ENCODE assay signal across 28 cellular contexts in genomic region chr12:20123465-20123864, GRCh38.
DNase-seq lines count a peak whose midpoint lies in the region; ATAC-seq, FAIRE-seq and TF ChIP-seq lines count a peak whose summit lies in the region.
"Had no signal": no experiment of that assay in that cellular context is flagged by ENCODE, and none has a peak within 500 bp of the region (broad histone marks: within the 10 kb centered on the region; RNA-seq: fewer than 3 reads in every experiment).

No MANE protein-coding gene starts in this region.

- no peak overlapping the region for H2BK12ac ChIP-seq in neuronal stem cell (ENCODE audit: low read length)

- no peak overlapping the region for H4K8ac ChIP-seq in neuronal stem cell (ENCODE audit: low read depth, low read length)

- TF ChIP-seq RAD21 in HepG2 (CRISPR knock-in tag; IDR thresholded peaks at IDR 0.05) = no peak

- H3K27me3 ChIP-seq in HepG2 (ENCODE audit: control insufficient read depth in 1 of 2, insufficient read depth in 2 of 2, low read length in 2 of 2) = no peaks in the 10 kb centered on the region; a peak in 1 of 5 replicates
- no peaks in the 10 kb centered on the region for H3K27me3 ChIP-seq in lower lobe of right lung (ENCODE audit: low read depth)
- H3K27me3 ChIP-seq in upper lobe of right lung = no peaks in the 10 kb centered on the region
- no peaks in the 10 kb centered on the region for H3K27me3 ChIP-seq in neuronal stem cell (ENCODE audit: control insufficient read depth in 3 of 3, insufficient read depth in 3 of 3, low read depth in 1 of 3, low read length in 3 of 3)
- H3K27me3 ChIP-seq: BE2C, BLaER1 had no signal

- BruUV-seq in HepG2 (replicated peaks; lab: Mats Ljungman, UMichigan) = no TSS peak

- 0% methylated on average over 3 of the region's 4 CpGs for WGBS in HepG2 (ENCODE audit: low lambda C conversion rate)
- whole genome bisulfite sequencing in neuronal stem cell (ENCODE audit: extremely low coverage in 2 of 2, insufficient read length in 2 of 2, insufficient replicate concordance in 1 of 2), 2 donors = no CpG with 5 or more reads among the region's 4 CpGs

- CTCF ChIA-PET in HepG2 (lab: Yijun Ruan, JAX; ENCODE audit: low intra/inter-chr PET ratio, low total read pairs) = no interaction called here

- no peak overlapping the region for H3K14ac ChIP-seq in neuronal stem cell (ENCODE audit: low read length)

- DNase-seq in left lobe of liver (ENCODE audit: low spot score) = no peak
- DNase-seq in HepG2 (ENCODE audit: low spot score) = peak; percentile 1
- DNase-seq in lower lobe of right lung = no peak
- DNase-seq in upper lobe of right lung = no peak
- no peak for DNase-seq in neuronal stem cell (ENCODE audit: low spot score)
- DNase-seq in osteocyte (ENCODE audit: extremely low spot score, unreplicated experiment) = no peak
- DNase-seq in stimulated activated CD8-positive, alpha-beta memory T cell treated with anti-CD3 and anti-CD28 coated beads, Interleukin-4, amount 100 ng/mL, for 48 hours = no peak
- DNase-seq: 8988T; ACHN; BE2C; C1 segment of cervical spinal cord; CD4-positive, alpha-beta memory T cell; CD4-positive, CD25-positive, alpha-beta regulatory T cell; CD8-positive, alpha-beta memory T cell; COR-L47; DMS 273 treated with DMSO at 0.1 percent for 48 hours; DMS153; DMS53; DMS79; DND-41; EL; GDM1 had no signal

- TF ChIP-seq POLR2A in HepG2 (IDR thresholded peaks at IDR 0.05; ENCODE audit: insufficient read depth in 1 of 2, low read depth in 2 of 2, low read length in 2 of 2) = no peak

- no peak overlapping the region for H2AK5ac ChIP-seq in neuronal stem cell (ENCODE audit: low read depth, low read length)

- no peak overlapping the region for H3K27ac Mint-ChIP-seq in osteocyte (ENCODE audit: unreplicated experiment)
- H3K27ac Mint-ChIP-seq: CD4-positive, alpha-beta memory T cell; CD4-positive, CD25-positive, alpha-beta regulatory T cell; CD8-positive, alpha-beta memory T cell had no signal

- H3K4me2 ChIP-seq in HepG2 (ENCODE audit: low read depth, low read length) = no peak overlapping the region
- H3K4me2 ChIP-seq in neuronal stem cell (ENCODE audit: insufficient read depth, low read length, poor library complexity, severe bottlenecking) = no peak overlapping the region
- H3K4me2 ChIP-seq: BLaER1 had no signal

- POLR2A ChIA-PET in HepG2 (lab: Yijun Ruan, JAX) = no interaction called here

- H2AFZ ChIP-seq in HepG2 (ENCODE audit: low read length) (no peak overlapping the region), neuronal stem cell (ENCODE audit: low read length) (no peak overlapping the region)

- no peaks in the 10 kb centered on the region for H3K4me1 ChIP-seq in HepG2 (ENCODE audit: insufficient read depth, low read length)
- no peaks in the 10 kb centered on the region for H3K4me1 ChIP-seq in lower lobe of right lung
- peaks cover 4% of the 10 kb centered on the region for H3K4me1 ChIP-seq in upper lobe of right lung
- H3K4me1 ChIP-seq in neuronal stem cell (ENCODE audit: control insufficient read depth in 2 of 2, insufficient read depth in 1 of 2, low read depth in 1 of 2, low read length in 2 of 2) = peaks cover 0 to 1% of the 10 kb centered on the region in 2 donors
- H3K4me1 ChIP-seq: BE2C, BLaER1 had no signal

- no peaks in the 10 kb centered on the region for H3K27me3 Mint-ChIP-seq in osteocyte (ENCODE audit: unreplicated experiment)
- H3K27me3 Mint-ChIP-seq: CD4-positive, CD25-positive, alpha-beta regulatory T cell; CD8-positive, alpha-beta memory T cell had no signal

- TF ChIP-seq EP300 in HepG2 (IDR thresholded peaks at IDR 0.05; ENCODE audit: low read depth in 2 of 2, low read length in 2 of 2) (no peak), HepG2 (CRISPR knock-in tag; IDR thresholded peaks at IDR 0.05; ENCODE audit: borderline replicate concordance) (no peak)

- H3K9me3 ChIP-seq in HepG2 (ENCODE audit: low read length) (no peaks in the 10 kb centered on the region), lower lobe of right lung (no peaks in the 10 kb centered on the region), upper lobe of right lung (no peaks in the 10 kb centered on the region), neuronal stem cell (replicated peaks in 1 of 2; ENCODE audit: control insufficient read depth in 2 of 2, insufficient read depth in 1 of 2, low read depth in 1 of 2, low read length in 2 of 2) (no peaks in the 10 kb centered on the region)
- H3K9me3 ChIP-seq: BE2C, BLaER1 had no signal

- in situ Hi-C loops in HepG2 (cut with HindIII; ENCODE audit: extremely low pct_ligation_motif_present, low pct_unique_long_range_greater_than_20kb) = no loop called here

- peaks cover 16% of the 10 kb centered on the region for H3K4me1 Mint-ChIP-seq in osteocyte (ENCODE audit: unreplicated experiment)
- H3K4me1 Mint-ChIP-seq: CD14-positive monocyte; CD4-positive, alpha-beta memory T cell; CD4-positive, CD25-positive, alpha-beta regulatory T cell; CD8-positive, alpha-beta memory T cell had no signal

- ATAC-seq in left lobe of liver = peak; percentile 91
- peak; percentile 62 for ATAC-seq in HepG2
- ATAC-seq in lower lobe of right lung = peak; percentile 41 to 57
- ATAC-seq in upper lobe of right lung = peak; percentile 72
- no peak for ATAC-seq in GM21381 (IDR thresholded peaks at IDR 0.05; ENCODE audit: unreplicated experiment)

- intact Hi-C loops in HepG2 (cut with micrococcal nuclease; ENCODE audit: unreplicated experiment) = no loop called here
- intact Hi-C loops in lower lobe of right lung (cut with DNase I) = no loop called here
- intact Hi-C loops in upper lobe of right lung (cut with DNase I) = no loop called here

- TF ChIP-seq CTCF in HepG2 (CRISPR knock-in tag; IDR thresholded peaks at IDR 0.05) (no peak), lower lobe of right lung (IDR thresholded peaks at IDR 0.05) (no peak), upper lobe of right lung (IDR thresholded peaks at IDR 0.05) (no peak), osteocyte (IDR thresholded peaks at IDR 0.05) (no peak)

- H3K4me3 Mint-ChIP-seq in osteocyte (ENCODE audit: unreplicated experiment) = no peak overlapping the region
- H3K4me3 Mint-ChIP-seq: CD14-positive monocyte; CD4-positive, alpha-beta memory T cell; CD4-positive, CD25-positive, alpha-beta regulatory T cell; CD8-positive, alpha-beta memory T cell had no signal

- no peak overlapping the region for H3K4ac ChIP-seq in neuronal stem cell (ENCODE audit: low read length)

- no peaks in the 10 kb centered on the region for H3K79me2 ChIP-seq in HepG2 (ENCODE audit: insufficient read depth, low read length)

- H2BK15ac ChIP-seq in neuronal stem cell (ENCODE audit: low read length) = no peak overlapping the region

- no peaks in the 10 kb centered on the region for H3K9me3 Mint-ChIP-seq in osteocyte (ENCODE audit: unreplicated experiment)
- H3K9me3 Mint-ChIP-seq: CD4-positive, alpha-beta memory T cell; CD8-positive, alpha-beta memory T cell had no signal

- no peaks in the 10 kb centered on the region for H4K20me1 ChIP-seq in HepG2 (ENCODE audit: insufficient read depth, low read length)
- H4K20me1 ChIP-seq: BLaER1 had no signal

- H3K79me1 ChIP-seq in neuronal stem cell (ENCODE audit: low read depth, low read length) = no peaks in the 10 kb centered on the region

- H3K9ac ChIP-seq in HepG2 (ENCODE audit: insufficient read depth, low read depth, low read length) (no peak overlapping the region), neuronal stem cell (ENCODE audit: low read depth, low read length, poor library complexity) (no peak overlapping the region)
- H3K9ac ChIP-seq: BLaER1 had no signal

- H3K36me3 Mint-ChIP-seq in osteocyte (ENCODE audit: unreplicated experiment) = no peaks in the 10 kb centered on the region
- H3K36me3 Mint-ChIP-seq: CD14-positive monocyte; CD4-positive, alpha-beta memory T cell; CD4-positive, CD25-positive, alpha-beta regulatory T cell had no signal

- no peak overlapping the region for H3K27ac ChIP-seq in HepG2 (ENCODE audit: extremely low read length, insufficient read depth, low read length)
- no peak overlapping the region for H3K27ac ChIP-seq in lower lobe of right lung
- H3K27ac ChIP-seq in upper lobe of right lung = no peak overlapping the region
- H3K27ac ChIP-seq in neuronal stem cell (replicated peaks; ENCODE audit: low read length) = no peak overlapping the region
- H3K27ac ChIP-seq: BLaER1 had no signal

- H3K36me3 ChIP-seq in HepG2 (replicated peaks in 1 of 2; ENCODE audit: control insufficient read depth in 1 of 2, insufficient read depth in 2 of 2, low read length in 2 of 2) (no peaks in the 10 kb centered on the region), lower lobe of right lung (no peaks in the 10 kb centered on the region), upper lobe of right lung (no peaks in the 10 kb centered on the region), neuronal stem cell (replicated peaks in 1 of 2; ENCODE audit: control insufficient read depth in 2 of 2, insufficient read depth in 2 of 2, low read length in 2 of 2) (no peaks in the 10 kb centered on the region)
- H3K36me3 ChIP-seq: BE2C, BLaER1 had no signal

- H3K4me3 ChIP-seq in HepG2 (replicated peaks in 1 of 3; ENCODE audit: insufficient read depth in 1 of 3, low read depth in 2 of 3, low read length in 3 of 3) (no peak overlapping the region), lower lobe of right lung (no peak overlapping the region), upper lobe of right lung (no peak overlapping the region), neuronal stem cell (ENCODE audit: low read length in 2 of 2) (no peak overlapping the region)
- H3K4me3 ChIP-seq: BLaER1 had no signal

- H2BK5ac ChIP-seq in neuronal stem cell (ENCODE audit: low read length) = no peak overlapping the region

- no peak overlapping the region for H4K91ac ChIP-seq in neuronal stem cell (ENCODE audit: low read depth, low read length, poor library complexity)

- FAIRE-seq in HepG2 (lab: Jason Lieb, UNC) = no peak
- FAIRE-seq: A204.1, GM12891, GM19239 had no signal

- no peak overlapping the region for H2BK120ac ChIP-seq in neuronal stem cell (ENCODE audit: low read depth, low read length)

- H3K18ac ChIP-seq in neuronal stem cell (ENCODE audit: low read length) = no peak overlapping the region

- no peak overlapping the region for H3K23ac ChIP-seq in neuronal stem cell (ENCODE audit: low read depth, low read length, poor library complexity)

TF ChIP-seq in HepG2, 621 proteins besides CTCF, POLR2A, EP300 and RAD21:
- TF ChIP-seq KLF12 (CRISPR knock-in tag; IDR thresholded peaks at IDR 0.05; ENCODE audit: borderline replicate concordance) = no peak
- TF ChIP-seq CEBPB (IDR thresholded peaks at IDR 0.05; ENCODE audit: borderline replicate concordance, low read depth, low read length) = peak; percentile 19; the same call in 1 of the 2 replicates
- TF ChIP-seq, protein P1, sequence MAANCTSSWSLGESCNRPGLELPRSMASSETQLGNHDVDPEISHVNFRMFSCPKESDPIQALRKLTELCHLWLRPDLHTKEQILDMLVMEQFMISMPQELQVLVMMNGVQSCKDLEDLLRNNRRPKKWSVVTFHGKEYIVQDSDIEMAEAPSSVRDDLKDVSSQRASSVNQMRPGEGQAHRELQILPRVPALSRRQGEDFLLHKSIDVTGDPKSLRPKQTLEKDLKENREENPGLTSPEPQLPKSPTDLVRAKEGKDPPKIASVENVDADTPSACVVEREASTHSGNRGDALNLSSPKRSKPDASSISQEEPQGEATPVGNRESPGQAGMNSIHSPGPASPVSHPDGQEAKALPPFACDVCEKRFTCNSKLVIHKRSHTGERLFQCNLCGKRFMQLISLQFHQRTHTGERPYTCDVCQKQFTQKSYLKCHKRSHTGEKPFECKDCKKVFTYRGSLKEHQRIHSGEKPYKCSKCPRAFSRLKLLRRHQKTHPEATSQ (CRISPR knock-in tag; IDR thresholded peaks at IDR 0.05; ENCODE audit: borderline replicate concordance) = no peak
